In genomic region chr12:66495709-66496108, GRCh38 we compare ENCODE assay signal across 18 cellular contexts.
"Had no signal": no experiment of that assay in that cellular context is flagged by ENCODE, and none has a peak within 500 bp of the region (broad histone marks: within the 10 kb centered on the region; RNA-seq: fewer than 3 reads in every experiment).

No MANE protein-coding gene starts in this region.

- H3K36me3 ChIP-seq: esophagus muscularis mucosa, gastrocnemius medialis, heart right ventricle, neutrophil, right lobe of liver, suprapubic skin, thyroid gland had no signal

- H3K27me3 Mint-ChIP-seq: type B pancreatic cell had no signal

- H3K4me1 ChIP-seq: esophagus muscularis mucosa, gastrocnemius medialis, heart right ventricle, psoas muscle, right lobe of liver, suprapubic skin, thyroid gland had no signal

- H3K9me3 ChIP-seq: esophagus muscularis mucosa, gastrocnemius medialis, heart right ventricle, neutrophil, psoas muscle, right lobe of liver, suprapubic skin, thyroid gland had no signal

- H3K4me3 Mint-ChIP-seq: naive thymus-derived CD4-positive, alpha-beta T cell; stimulated activated effector memory CD8-positive, alpha-beta T cell treated with anti-CD3 and anti-CD28 coated beads, Interleukin-12 subunit alpha, Interleukin-12 subunit beta, amount 100 ng/mL, for 72 hours; type B pancreatic cell had no signal

- H3K27ac Mint-ChIP-seq: naive thymus-derived CD4-positive, alpha-beta T cell; stimulated activated effector memory CD8-positive, alpha-beta T cell treated with anti-CD3 and anti-CD28 coated beads, Interleukin-12 subunit alpha, Interleukin-12 subunit beta, amount 100 ng/mL, for 72 hours; type B pancreatic cell had no signal

- DNase-seq: effector memory CD4-positive, alpha-beta T cell; gastrocnemius medialis; heart right ventricle; left colon; naive thymus-derived CD4-positive, alpha-beta T cell; psoas muscle; retina; right lobe of liver; stimulated activated CD4-positive, alpha-beta T cell treated with anti-CD3 and anti-CD28 coated beads, Interleukin-4, amount 100 ng/mL, for 1 hour; stimulated activated CD8-positive, alpha-beta memory T cell treated with anti-CD3 and anti-CD28 coated beads, Interleukin-4, amount 100 ng/mL, for 48 hours; stimulated activated naive CD8-positive, alpha-beta T cell treated with anti-CD3 and anti-CD28 coated beads, Interleukin-15, Interleukin-2, amounts not matched to agents 100 U/mL and 50 U/mL, for 24 hours; thyroid gland had no signal

- H3K27ac ChIP-seq: epithelial cell of prostate, esophagus muscularis mucosa, gastrocnemius medialis, heart right ventricle, neutrophil, psoas muscle, right lobe of liver, suprapubic skin, thyroid gland had no signal

- H3K9me3 Mint-ChIP-seq: stimulated activated effector memory CD8-positive, alpha-beta T cell treated with anti-CD3 and anti-CD28 coated beads, Interleukin-12 subunit alpha, Interleukin-12 subunit beta, amount 100 ng/mL, for 72 hours; type B pancreatic cell had no signal

- H3K27me3 ChIP-seq: esophagus muscularis mucosa, gastrocnemius medialis, heart right ventricle, neutrophil, right lobe of liver, suprapubic skin, thyroid gland had no signal

- H3K36me3 Mint-ChIP-seq: naive thymus-derived CD4-positive, alpha-beta T cell; stimulated activated effector memory CD8-positive, alpha-beta T cell treated with anti-CD3 and anti-CD28 coated beads, Interleukin-12 subunit alpha, Interleukin-12 subunit beta, amount 100 ng/mL, for 72 hours; type B pancreatic cell had no signal

- H3K4me1 Mint-ChIP-seq: naive thymus-derived CD4-positive, alpha-beta T cell; stimulated activated effector memory CD8-positive, alpha-beta T cell treated with anti-CD3 and anti-CD28 coated beads, Interleukin-12 subunit alpha, Interleukin-12 subunit beta, amount 100 ng/mL, for 72 hours had no signal

- H3K4me3 ChIP-seq: esophagus muscularis mucosa, gastrocnemius medialis, heart right ventricle, psoas muscle, right lobe of liver, suprapubic skin, thyroid gland had no signal

- ATAC-seq: gastrocnemius medialis; heart right ventricle; left colon; naive thymus-derived CD4-positive, alpha-beta T cell; psoas muscle; right lobe of liver; stimulated activated effector memory CD8-positive, alpha-beta T cell treated with anti-CD3 and anti-CD28 coated beads, Interleukin-12 subunit alpha, Interleukin-12 subunit beta, amount 100 ng/mL, for 72 hours; stimulated activated naive CD8-positive, alpha-beta T cell treated with anti-CD3 and anti-CD28 coated beads, Interleukin-15, Interleukin-2, amounts not matched to agents 100 U/mL and 50 U/mL, for 24 hours had no signal
